ENCODE assay signal across 27 cellular contexts in genomic region chr12:19477071-19477470, GRCh38.
"Had no signal": no experiment of that assay in that cellular context is flagged by ENCODE, and none has a peak within 500 bp of the region (broad histone marks: within the 10 kb centered on the region; RNA-seq: fewer than 3 reads in every experiment).

No MANE protein-coding gene starts in this region.

- H3K4me3 Mint-ChIP-seq: activated CD4-positive, alpha-beta memory T cell treated with anti-CD3 and anti-CD28 coated beads, Interleukin-2, amount 10 ng/mL, durations not matched to agents 7 days and 5 days; activated CD4-positive, alpha-beta T cell treated with anti-CD3 and anti-CD28 coated beads, Interleukin-2, amount 10 ng/mL, durations not matched to agents 24 days and 14 days; activated naive CD8-positive, alpha-beta T cell treated with anti-CD3 and anti-CD28 coated beads, Interleukin-2, amount 10 ng/mL, durations not matched to agents 7 days and 5 days; effector memory CD8-positive, alpha-beta T cell; T-cell had no signal

- H3K27ac ChIP-seq: brain microvascular endothelial cell, gastrocnemius medialis, left ventricle myocardium inferior, ovary, prostate gland, tibial nerve, uterus had no signal

- ATAC-seq: effector memory CD8-positive, alpha-beta T cell; gastrocnemius medialis; mucosa of descending colon; sciatic nerve; T-cell had no signal

- H3K4me3 ChIP-seq: gastrocnemius medialis, left ventricle myocardium inferior, lung, mucosa of descending colon, ovary, prostate gland, tibial nerve, uterus had no signal

- H3K9me3 ChIP-seq: ovary, prostate gland had no signal

- H3K36me3 ChIP-seq: gastrocnemius medialis, ovary, prostate gland, uterus had no signal

- H3K9me3 Mint-ChIP-seq: effector memory CD8-positive, alpha-beta T cell had no signal

- H3K27me3 ChIP-seq: brain microvascular endothelial cell, gastrocnemius medialis, ovary, tibial nerve, uterus had no signal

- H3K27me3 Mint-ChIP-seq: activated CD4-positive, alpha-beta memory T cell treated with anti-CD3 and anti-CD28 coated beads, Interleukin-2, amount 10 ng/mL, durations not matched to agents 7 days and 5 days; activated CD4-positive, alpha-beta T cell treated with anti-CD3 and anti-CD28 coated beads, Interleukin-2, amount 10 ng/mL, durations not matched to agents 24 days and 14 days; activated naive CD8-positive, alpha-beta T cell treated with anti-CD3 and anti-CD28 coated beads, Interleukin-2, amount 10 ng/mL, durations not matched to agents 7 days and 5 days; effector memory CD8-positive, alpha-beta T cell; T-cell had no signal

- DNase-seq: activated CD4-positive, alpha-beta memory T cell treated with anti-CD3 and anti-CD28 coated beads, Interleukin-2, amount 10 ng/mL, durations not matched to agents 7 days and 5 days; activated CD4-positive, alpha-beta T cell treated with anti-CD3 and anti-CD28 coated beads, Interleukin-2, amount 10 ng/mL, durations not matched to agents 24 days and 14 days; activated naive CD4-positive, alpha-beta T cell; activated naive CD8-positive, alpha-beta T cell treated with anti-CD3 and anti-CD28 coated beads, Interleukin-2, amount 10 ng/mL, durations not matched to agents 7 days and 5 days; activated T-cell treated with anti-CD3 and anti-CD28 coated beads, Interleukin-2, amount 50 U/mL, for 48 hours; amniotic stem cell; brain microvascular endothelial cell; cortex of kidney; effector memory CD8-positive, alpha-beta T cell; erythroblast; gastrocnemius medialis; glutamatergic neuron; islet precursor cell; left ventricle myocardium inferior; mucosa of descending colon; ovary; retina; small intestine; stimulated activated CD4-positive, alpha-beta T cell treated with anti-CD3 and anti-CD28 coated beads, Interleukin-4, amount 100 ng/mL, for 4 hours; stimulated activated CD8-positive, alpha-beta memory T cell treated with anti-CD3 and anti-CD28 coated beads, Interleukin-4, amount 100 ng/mL, for 48 hours; stimulated activated naive CD4-positive, alpha-beta T cell treated with Interleukin-2 at 50 U/mL for 16 hours; T-cell; uterus had no signal

- H3K4me1 ChIP-seq: prostate gland had no signal

- H3K27ac Mint-ChIP-seq: activated CD4-positive, alpha-beta memory T cell treated with anti-CD3 and anti-CD28 coated beads, Interleukin-2, amount 10 ng/mL, durations not matched to agents 7 days and 5 days; activated naive CD8-positive, alpha-beta T cell treated with anti-CD3 and anti-CD28 coated beads, Interleukin-2, amount 10 ng/mL, durations not matched to agents 7 days and 5 days had no signal
